ENCODE assay signal across 27 cellular contexts in the genomic region with DNA sequence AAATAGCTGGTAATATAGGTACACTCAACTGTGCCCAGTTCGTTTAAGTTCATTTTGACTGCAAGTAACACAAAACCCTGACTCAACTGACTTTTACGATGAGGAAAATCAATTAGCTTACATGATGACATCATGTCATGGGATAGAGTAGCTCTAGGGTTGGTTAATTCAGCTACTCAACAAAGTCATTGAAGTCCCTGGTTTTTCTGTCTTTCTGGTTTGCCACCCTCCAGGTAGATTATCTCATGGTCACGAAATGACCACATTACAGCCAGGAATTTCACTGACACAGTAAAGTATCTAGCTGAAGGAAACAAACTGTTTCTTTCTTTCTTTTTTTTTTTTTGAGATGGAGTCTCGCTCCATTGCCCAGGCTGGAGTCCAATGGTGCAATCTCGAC.
"Had no signal": no experiment of that assay in that cellular context is flagged by ENCODE, and none has a peak within 500 bp of the region (broad histone marks: within the 10 kb centered on the region; RNA-seq: fewer than 3 reads in every experiment).

No MANE protein-coding gene starts in this region.

- H3K9me3 ChIP-seq: ascending aorta, gastrocnemius medialis, left lung, lower lobe of right lung, mucosa of descending colon, thoracic aorta, uterus had no signal

- DNase-seq: activated CD4-positive, alpha-beta T cell treated with anti-CD3 and anti-CD28 coated beads for 4 hours; activated CD4-positive, alpha-beta T cell treated with anti-CD3 and anti-CD28 coated beads, Interleukin-2, amount 50 U/mL, for 4 hours; activated effector memory CD4-positive, alpha-beta T cell treated with Interleukin-2 at 50 U/mL for 16 hours; activated naive CD4-positive, alpha-beta T cell treated with anti-CD3 and anti-CD28 coated beads for 36 hours; activated naive CD8-positive, alpha-beta T cell treated with anti-CD3 and anti-CD28 coated beads for 36 hours; activated T-cell treated with anti-CD3 and anti-CD28 coated beads for 4 hours; brain microvascular endothelial cell; dorsolateral prefrontal cortex; effector memory CD4-positive, alpha-beta T cell; erythroblast; gastrocnemius medialis; head of caudate nucleus; hippocampal formation; left lung; lower lobe of right lung; mesendoderm; mucosa of descending colon; posterior cingulate gyrus; stimulated activated CD4-positive, alpha-beta T cell treated with anti-CD3 and anti-CD28 coated beads, Interleukin-4, amount 100 ng/mL, for 24 hours; uterus had no signal

- H3K27me3 ChIP-seq: ascending aorta, brain microvascular endothelial cell, dorsolateral prefrontal cortex, gastrocnemius medialis, left lung, uterus had no signal

- H3K27ac ChIP-seq: ascending aorta, brain microvascular endothelial cell, coronary artery, dorsolateral prefrontal cortex, gastrocnemius medialis, left lung, lower lobe of right lung, skin epidermis, thoracic aorta, uterus had no signal

- FAIRE-seq: keratinocyte had no signal

- ATAC-seq: gastrocnemius medialis; left lung; lower lobe of right lung; mucosa of descending colon; sciatic nerve; stimulated activated effector memory CD8-positive, alpha-beta T cell treated with anti-CD3 and anti-CD28 coated beads, Interleukin-12 subunit alpha, Interleukin-12 subunit beta, amount 100 ng/mL, for 72 hours had no signal

- H3K4me1 ChIP-seq: ascending aorta, gastrocnemius medialis, uterus had no signal

- H3K4me3 ChIP-seq: ascending aorta, coronary artery, dorsolateral prefrontal cortex, gastrocnemius medialis, left lung, lower lobe of right lung, mucosa of descending colon, skin epidermis, thoracic aorta, uterus had no signal

- H3K36me3 ChIP-seq: ascending aorta, brain microvascular endothelial cell, gastrocnemius medialis, left lung, lower lobe of right lung, thoracic aorta, uterus had no signal
